16 cellular contexts compared by ENCODE assay signal in genomic region chr5:119359737-119360413, GRCh38. TPM values are rescaled to one million over a fixed set of nuclear protein-coding genes. Genes with fewer than 3 reads are reported as not detected.
DNase-seq lines count a peak whose midpoint lies in the region; ATAC-seq and TF ChIP-seq lines count a peak whose summit lies in the region.
"Had no signal": no experiment of that assay in that cellular context is flagged by ENCODE, and none has a peak within 500 bp of the region (broad histone marks: within the 10 kb centered on the region; RNA-seq: fewer than 3 reads in every experiment).

No MANE protein-coding gene starts in this region.

- H3K27ac ChIP-seq in SU-DHL-6 (ENCODE audit: low read depth, low read length), result peak overlapping the region; percentile 98; the same call in 1 of the 2 replicates
- H3K27ac ChIP-seq in effector memory CD4-positive, alpha-beta T cell (ENCODE audit: insufficient read depth, low read length, poor library complexity, severe bottlenecking), result peak overlapping the region; percentile 76

- DNase-seq in T-helper 2 cell treated with Interferon-gamma antibody and Interleukin-4, amounts not matched to agents 5 μg/mL and 100 μg/mL, for 36 hours (ENCODE audit: low spot score), result no peak
- DNase-seq in T-helper 2 cell (no peak), NCI-H2029 treated with DMSO at 0.1 percent for 48 hours (lab: John Stamatoyannopoulos, UW) (no peak)
- DNase-seq in effector memory CD4-positive, alpha-beta T cell, result no peak
- DNase-seq in stimulated activated effector memory CD8-positive, alpha-beta T cell treated with anti-CD3 and anti-CD28 coated beads, Interleukin-12 subunit alpha, Interleukin-12 subunit beta, amount 100 ng/mL, for 72 hours (ENCODE audit: low spot score in 2 of 2), result no peak
- DNase-seq: 8988T; anterior cingulate cortex; endodermal cell; hippocampal formation; NCI-H1436 treated with DMSO at 0.1 percent for 48 hours; NCI-H774; SK-N-SH; stimulated activated CD4-positive, alpha-beta T cell treated with anti-CD3 and anti-CD28 coated beads, Interleukin-4, amount 100 ng/mL, for 4 hours had no signal

- peaks cover 70% of the 10 kb centered on the region for H3K4me1 ChIP-seq in effector memory CD4-positive, alpha-beta T cell (ENCODE audit: control insufficient read depth, insufficient read depth, low read length, poor library complexity, severe bottlenecking)

- H3K36me3 ChIP-seq in SU-DHL-6 (ENCODE audit: low read length), result no peaks in the 10 kb centered on the region
- H3K36me3 ChIP-seq in effector memory CD4-positive, alpha-beta T cell (ENCODE audit: control insufficient read depth, insufficient read depth, low read length), result peaks cover 9% of the 10 kb centered on the region

- peaks cover 29% of the 10 kb centered on the region for H3F3A ChIP-seq in SU-DHL-6 (ENCODE audit: insufficient read depth)

- no peak for TF ChIP-seq CTCF in SU-DHL-6 (IDR thresholded peaks at IDR 0.05; ENCODE audit: insufficient read depth, low read length, poor library complexity, severe bottlenecking)

- H3K36me3 Mint-ChIP-seq in T-helper 2 cell treated with Interferon-gamma antibody and Interleukin-4, amounts not matched to agents 5 μg/mL and 100 μg/mL, for 36 hours (ENCODE audit: low read depth), result peaks cover 49% of the 10 kb centered on the region
- H3K36me3 Mint-ChIP-seq in stimulated activated effector memory CD8-positive, alpha-beta T cell treated with anti-CD3 and anti-CD28 coated beads, Interleukin-12 subunit alpha, Interleukin-12 subunit beta, amount 100 ng/mL, for 72 hours, result peaks cover 94% of the 10 kb centered on the region

- no peaks in the 10 kb centered on the region for H3K9me3 ChIP-seq in SU-DHL-6 (ENCODE audit: insufficient read depth, low read length)
- H3K9me3 ChIP-seq in effector memory CD4-positive, alpha-beta T cell (ENCODE audit: control insufficient read depth, low read length), result no peaks in the 10 kb centered on the region
- H3K9me3 ChIP-seq: SK-N-SH had no signal

- H3K79me2 ChIP-seq in SU-DHL-6 (ENCODE audit: insufficient read depth, low read length), result peaks cover 100% of the 10 kb centered on the region

- no peaks in the 10 kb centered on the region for H3K27me3 ChIP-seq in SU-DHL-6 (ENCODE audit: low read length)
- H3K27me3 ChIP-seq in effector memory CD4-positive, alpha-beta T cell (replicated peaks; ENCODE audit: control insufficient read depth, insufficient read depth, low read length, poor library complexity, severe bottlenecking), result no peaks in the 10 kb centered on the region

- peaks cover 83% of the 10 kb centered on the region for H3K4me1 Mint-ChIP-seq in T-helper 2 cell treated with Interferon-gamma antibody and Interleukin-4, amounts not matched to agents 5 μg/mL and 100 μg/mL, for 36 hours (ENCODE audit: low read depth)
- peaks cover 66% of the 10 kb centered on the region for H3K4me1 Mint-ChIP-seq in stimulated activated effector memory CD8-positive, alpha-beta T cell treated with anti-CD3 and anti-CD28 coated beads, Interleukin-12 subunit alpha, Interleukin-12 subunit beta, amount 100 ng/mL, for 72 hours

- peak overlapping the region; percentile 86; the same call in 1 of the 2 replicates for H3K9ac ChIP-seq in SU-DHL-6 (ENCODE audit: low read length)
- H3K9ac ChIP-seq: SK-N-SH had no signal

- no peaks in the 10 kb centered on the region for H3K9me3 Mint-ChIP-seq in T-helper 2 cell treated with Interferon-gamma antibody and Interleukin-4, amounts not matched to agents 5 μg/mL and 100 μg/mL, for 36 hours
- H3K9me3 Mint-ChIP-seq in stimulated activated effector memory CD8-positive, alpha-beta T cell treated with anti-CD3 and anti-CD28 coated beads, Interleukin-12 subunit alpha, Interleukin-12 subunit beta, amount 100 ng/mL, for 72 hours, result no peaks in the 10 kb centered on the region
- H3K9me3 Mint-ChIP-seq: endodermal cell had no signal

- no peak overlapping the region for H3K4me3 Mint-ChIP-seq in T-helper 2 cell treated with Interferon-gamma antibody and Interleukin-4, amounts not matched to agents 5 μg/mL and 100 μg/mL, for 36 hours
- H3K4me3 Mint-ChIP-seq in stimulated activated effector memory CD8-positive, alpha-beta T cell treated with anti-CD3 and anti-CD28 coated beads, Interleukin-12 subunit alpha, Interleukin-12 subunit beta, amount 100 ng/mL, for 72 hours, result peak overlapping the region; percentile 81
- H3K4me3 Mint-ChIP-seq: endodermal cell had no signal

- H4K20me1 ChIP-seq in SU-DHL-6 (ENCODE audit: low read depth, low read length), result peaks cover 17% of the 10 kb centered on the region; the same call in 1 of the 2 replicates

- H3K27ac Mint-ChIP-seq in T-helper 2 cell treated with Interferon-gamma antibody and Interleukin-4, amounts not matched to agents 5 μg/mL and 100 μg/mL, for 36 hours, result peak overlapping the region; percentile 9
- H3K27ac Mint-ChIP-seq in stimulated activated effector memory CD8-positive, alpha-beta T cell treated with anti-CD3 and anti-CD28 coated beads, Interleukin-12 subunit alpha, Interleukin-12 subunit beta, amount 100 ng/mL, for 72 hours, result peak overlapping the region; percentile 91
- H3K27ac Mint-ChIP-seq: endodermal cell had no signal

- ATAC-seq in stimulated activated effector memory CD8-positive, alpha-beta T cell treated with anti-CD3 and anti-CD28 coated beads, Interleukin-12 subunit alpha, Interleukin-12 subunit beta, amount 100 ng/mL, for 72 hours, result no peak
- ATAC-seq in esophagus mucosa (no peak), HG02588 (IDR thresholded peaks at IDR 0.05; ENCODE audit: unreplicated experiment) (no peak)

- peak overlapping the region; percentile 99 for H3K4me2 ChIP-seq in SU-DHL-6 (ENCODE audit: low read depth, low read length, poor library complexity, severe bottlenecking)
- H3K4me2 ChIP-seq: SK-N-SH had no signal

- H2AFZ ChIP-seq in SU-DHL-6 (ENCODE audit: low read depth, low read length, severe bottlenecking), result no peak overlapping the region

- no peaks in the 10 kb centered on the region for H3K9me2 ChIP-seq in SU-DHL-6 (replicated peaks; ENCODE audit: insufficient read depth, low read length)
- H3K9me2 ChIP-seq: SK-N-SH had no signal

- no peaks in the 10 kb centered on the region for H3K27me3 Mint-ChIP-seq in T-helper 2 cell treated with Interferon-gamma antibody and Interleukin-4, amounts not matched to agents 5 μg/mL and 100 μg/mL, for 36 hours (ENCODE audit: low read depth)

- H3K4me3 ChIP-seq in SU-DHL-6 (ENCODE audit: insufficient read depth, low read length, poor library complexity, severe bottlenecking), result no peak overlapping the region
- H3K4me3 ChIP-seq in effector memory CD4-positive, alpha-beta T cell (ENCODE audit: insufficient read depth, low read depth, low read length, poor library complexity, severe bottlenecking), result peak overlapping the region; percentile 13

RNA-seq across cellular contexts. Expression of gene TNFAIP8, which starts 4.1 kb away (rescaled TPM):
- total RNA-seq in esophagus mucosa, result 15.3 TPM
